32 cellular contexts compared by ENCODE assay signal in genomic region chr1:6268431-6268830, GRCh38. TPM values are rescaled to one million over a fixed set of nuclear protein-coding genes. Genes with fewer than 3 reads are reported as not detected.
DNase-seq lines count a peak whose midpoint lies in the region; ATAC-seq, FAIRE-seq and TF ChIP-seq lines count a peak whose summit lies in the region.
"Had no signal": no experiment of that assay in that cellular context is flagged by ENCODE, and none has a peak within 500 bp of the region (broad histone marks: within the 10 kb centered on the region; RNA-seq: fewer than 3 reads in every experiment).

No MANE protein-coding gene starts in this region.

- FAIRE-seq in kidney (lab: Jason Lieb, UNC) = no peak
- FAIRE-seq: frontal cortex, GM19239, small intestine had no signal

- H3F3A ChIP-seq in GM23338 (replicated peaks; ENCODE audit: low read depth) = peaks cover 5% of the 10 kb centered on the region; the same call in 1 of the 2 replicates
- H3F3A ChIP-seq in PC-3 (ENCODE audit: low read length, unreplicated experiment) = no peaks in the 10 kb centered on the region

- intact Hi-C loops in PC-3 (cut with micrococcal nuclease) = no loop called here
- intact Hi-C loops in adrenal gland (cut with DNase I) = no loop called here
- intact Hi-C loops in kidney (cut with DNase I) = no loop called here

- H3K36me3 Mint-ChIP-seq in GM23338 (ENCODE audit: low read depth) (no peaks in the 10 kb centered on the region), nephron progenitor cell (ENCODE audit: low read depth) (no peaks in the 10 kb centered on the region)
- H3K36me3 Mint-ChIP-seq: memory B cell had no signal

- H3K4me2 ChIP-seq in GM23338 (no peak overlapping the region), PC-3 (ENCODE audit: low read length) (peak overlapping the region; percentile 51)
- H3K4me2 ChIP-seq: KMS-11 had no signal

- TF ChIP-seq POLR2A in adrenal gland (IDR thresholded peaks at IDR 0.05) = no peak

- no peaks in the 10 kb centered on the region for H3K79me2 ChIP-seq in GM23338 (replicated peaks; ENCODE audit: insufficient read depth)
- no peaks in the 10 kb centered on the region for H3K79me2 ChIP-seq in PC-3 (ENCODE audit: low read length)

- H3K4me1 ChIP-seq in GM23338 (ENCODE audit: insufficient read depth) = peaks cover 5% of the 10 kb centered on the region; the same call in 1 of the 2 replicates
- peaks cover 53% of the 10 kb centered on the region for H3K4me1 ChIP-seq in PC-3 (ENCODE audit: insufficient read depth, low read length)
- H3K4me1 ChIP-seq in adrenal gland (replicated peaks in 1 of 2) = no peaks in the 10 kb centered on the region
- peaks cover 2 to 7% of the 10 kb centered on the region in 2 donors for H3K4me1 ChIP-seq in kidney (ENCODE audit: control insufficient read depth in 1 of 2, insufficient read depth in 1 of 2, low read depth in 1 of 2, low read length in 2 of 2)

- H4K20me1 ChIP-seq in GM23338 (replicated peaks; ENCODE audit: insufficient read depth) (no peaks in the 10 kb centered on the region; the same call in 1 of the 2 replicates), PC-3 (ENCODE audit: low read length) (no peaks in the 10 kb centered on the region)

- H3K27ac Mint-ChIP-seq in GM23338 = no peak overlapping the region
- H3K27ac Mint-ChIP-seq in nephron progenitor cell = peak overlapping the region; percentile 70
- H3K27ac Mint-ChIP-seq: activated CD4-positive, alpha-beta T cell treated with anti-CD3 and anti-CD28 coated beads, Interleukin-2, amount 10 ng/mL, durations not matched to agents 24 days and 14 days; memory B cell; T-helper 2 cell treated with Interferon-gamma antibody and Interleukin-4, amounts not matched to agents 5 μg/mL and 100 μg/mL, for 36 hours had no signal

- H3K4me3 ChIP-seq in GM23338 = no peak overlapping the region
- no peak overlapping the region for H3K4me3 ChIP-seq in PC-3 (ENCODE audit: low read length)
- H3K4me3 ChIP-seq in adrenal gland = no peak overlapping the region
- H3K4me3 ChIP-seq in kidney (ENCODE audit: low read length in 2 of 2) = no peak overlapping the region
- H3K4me3 ChIP-seq: upper lobe of left lung had no signal

- H3K4me3 Mint-ChIP-seq in GM23338 (no peak overlapping the region), nephron progenitor cell (no peak overlapping the region)
- H3K4me3 Mint-ChIP-seq: activated CD4-positive, alpha-beta T cell treated with anti-CD3 and anti-CD28 coated beads, Interleukin-2, amount 10 ng/mL, durations not matched to agents 24 days and 14 days; memory B cell; T-helper 2 cell treated with Interferon-gamma antibody and Interleukin-4, amounts not matched to agents 5 μg/mL and 100 μg/mL, for 36 hours had no signal

- peak; percentile 32 to 67; a peak in 2 of 4 replicates for TF ChIP-seq CTCF in GM23338 (conservative IDR thresholded peaks at IDR 0.05; ENCODE audit: low read depth in 2 of 2)
- no peak for TF ChIP-seq CTCF in PC-3 (conservative IDR thresholded peaks at IDR 0.05; ENCODE audit: low read depth, low read length)
- TF ChIP-seq CTCF in nephron progenitor cell (IDR thresholded peaks at IDR 0.05) = no peak
- no peak for TF ChIP-seq CTCF in adrenal gland (IDR thresholded peaks at IDR 0.05)
- TF ChIP-seq CTCF in kidney (IDR thresholded peaks at IDR 0.05; ENCODE audit: borderline replicate concordance, extremely low read depth, insufficient read depth) = no peak

- H3K9ac ChIP-seq in PC-3 (ENCODE audit: low read length) = peak overlapping the region; percentile 23; the same call in 1 of the 2 replicates
- H3K9ac ChIP-seq in kidney (ENCODE audit: low read length in 2 of 2) = no peak overlapping the region
- H3K9ac ChIP-seq: KMS-11 had no signal

- H3K36me3 ChIP-seq in GM23338 (ENCODE audit: insufficient read depth) (no peaks in the 10 kb centered on the region), PC-3 (ENCODE audit: low read depth, low read length) (no peaks in the 10 kb centered on the region; the same call in 1 of the 2 replicates), adrenal gland (replicated peaks in 1 of 2) (no peaks in the 10 kb centered on the region), kidney (ENCODE audit: control insufficient read depth in 1 of 2, insufficient read depth in 2 of 2, low read length in 2 of 2) (no peaks in the 10 kb centered on the region)
- H3K36me3 ChIP-seq: upper lobe of left lung had no signal

- H3K27me3 Mint-ChIP-seq in GM23338 (ENCODE audit: insufficient read depth, low read depth, poor library complexity) (peaks cover 15% of the 10 kb centered on the region), nephron progenitor cell (ENCODE audit: low read depth, poor library complexity) (peaks cover 5% of the 10 kb centered on the region)
- H3K27me3 Mint-ChIP-seq: activated CD4-positive, alpha-beta T cell treated with anti-CD3 and anti-CD28 coated beads, Interleukin-2, amount 10 ng/mL, durations not matched to agents 24 days and 14 days had no signal

- DNase-seq in GM23338 (ENCODE audit: low spot score) (peak; percentile 78), PC-3 (no peak), epithelial cell of prostate (ENCODE audit: low read depth, low spot score) (no peak), nephron progenitor cell (peak; percentile 45), adrenal gland (no peak), NCI-H226 (no peak), kidney (no peak)
- DNase-seq in stimulated activated CD8-positive, alpha-beta memory T cell treated with anti-CD3 and anti-CD28 coated beads, Interleukin-4, amount 100 ng/mL, for 48 hours = no peak
- DNase-seq: ACHN; activated CD4-positive, alpha-beta T cell treated with anti-CD3 and anti-CD28 coated beads, Interleukin-2, amount 10 ng/mL, durations not matched to agents 24 days and 14 days; activated naive CD4-positive, alpha-beta T cell; activated T-cell treated with anti-CD3 and anti-CD28 coated beads, Interleukin-2, amount 50 U/mL, for 48 hours; C1 segment of cervical spinal cord; DMS79; effector CD4-positive, alpha-beta T cell; GF-D8; NCI-H2107; occipital lobe; SHP77; small intestine; stimulated activated CD4-positive, alpha-beta T cell treated with anti-CD3 and anti-CD28 coated beads, Interleukin-1b, Interleukin-23, amount 100 ng/mL, for 48 hours; upper lobe of left lung had no signal

- H3K27ac ChIP-seq in GM23338 (ENCODE audit: low read depth) = 0 out of 2 replicates have a peak overlapping the region, but pooled peaks have one; percentile 2
- H3K27ac ChIP-seq in PC-3 (ENCODE audit: low read length) = peak overlapping the region; percentile 74
- peak overlapping the region; percentile 61 for H3K27ac ChIP-seq in epithelial cell of prostate
- no peak overlapping the region for H3K27ac ChIP-seq in adrenal gland
- no peak overlapping the region for H3K27ac ChIP-seq in kidney (ENCODE audit: low read depth in 2 of 2, low read length in 2 of 2)
- H3K27ac ChIP-seq: KMS-11, upper lobe of left lung had no signal

- CTCF ChIA-PET in PC-3 (lab: Charles Lee) = interaction anchor here (0.6 kb wide), 1 partner anchor 22 kb away, joined by 3 read pairs; no protein-coding TSS in a partner anchor

- no peaks in the 10 kb centered on the region for H3K9me2 ChIP-seq in GM23338 (ENCODE audit: insufficient read depth)
- H3K9me2 ChIP-seq in PC-3 (replicated peaks; ENCODE audit: low read length) = no peaks in the 10 kb centered on the region

- no peak overlapping the region for H2AFZ ChIP-seq in GM23338
- H2AFZ ChIP-seq in PC-3 (ENCODE audit: low read length) = no peak overlapping the region

- H3K9me3 ChIP-seq in PC-3 (ENCODE audit: low read length) (no peaks in the 10 kb centered on the region), adrenal gland (replicated peaks in 1 of 3) (no peaks in the 10 kb centered on the region), kidney (ENCODE audit: control insufficient read depth in 1 of 2, low read length in 2 of 2) (no peaks in the 10 kb centered on the region)
- H3K9me3 ChIP-seq: upper lobe of left lung had no signal

- ATAC-seq in GM23338 (peak; percentile 78), PC-3 (no peak)
- ATAC-seq: HCT116, left lobe of liver had no signal

- BruUV-seq in PC-3 (replicated peaks; lab: Mats Ljungman, UMichigan) = no TSS peak

- H3K27me3 ChIP-seq in GM23338 (ENCODE audit: insufficient read depth) (no peaks in the 10 kb centered on the region), PC-3 (ENCODE audit: low read length) (no peaks in the 10 kb centered on the region), adrenal gland (no peaks in the 10 kb centered on the region)
- H3K27me3 ChIP-seq: upper lobe of left lung had no signal

- H3K9me3 Mint-ChIP-seq in GM23338 (no peaks in the 10 kb centered on the region), nephron progenitor cell (no peaks in the 10 kb centered on the region)
- H3K9me3 Mint-ChIP-seq: activated CD4-positive, alpha-beta T cell treated with anti-CD3 and anti-CD28 coated beads, Interleukin-2, amount 10 ng/mL, durations not matched to agents 24 days and 14 days; memory B cell; T-helper 2 cell treated with Interferon-gamma antibody and Interleukin-4, amounts not matched to agents 5 μg/mL and 100 μg/mL, for 36 hours had no signal

- H3K4me1 Mint-ChIP-seq in GM23338 = peaks cover 17% of the 10 kb centered on the region
- peaks cover 95% of the 10 kb centered on the region for H3K4me1 Mint-ChIP-seq in nephron progenitor cell
- H3K4me1 Mint-ChIP-seq: activated CD4-positive, alpha-beta T cell treated with anti-CD3 and anti-CD28 coated beads, Interleukin-2, amount 10 ng/mL, durations not matched to agents 24 days and 14 days; memory B cell had no signal

- 83 to 94% (median 89%) methylated on average over 14 to 21 of the region's 21 CpGs for WGBS in adrenal gland, 4 donors

- POLR2A ChIA-PET in PC-3 (lab: Charles Lee; ENCODE audit: unreplicated experiment) = no interaction called here

TF ChIP-seq in GM23338, 12 proteins besides CTCF, POLR2A, EP300 and RAD21 (continues in another document):
- TF ChIP-seq ZNF114 (CRISPR knock-in tag; IDR thresholded peaks at IDR 0.05) (no peak), NANOG (IDR thresholded peaks at IDR 0.05; ENCODE audit: borderline replicate concordance) (no peak)

RNA-seq across cellular contexts. Expression of gene GPR153, which starts 7.5 kb away (rescaled TPM):
- total RNA-seq in GM23338 (2014; rRNA removed; shearing (Covaris generic)) = 8.8 and 9.0 TPM in 2 replicates
- polyA plus RNA-seq in GM23338 (2016; fragmentation: Nextera tagmentation; extraction: Ambion mirVana) (1.3 and 1.9 TPM in 2 replicates), adrenal gland (1 to 10 TPM in 2 of 3 donors, under 1 TPM in 1; 0.86 to 3.2 (median 2.4) TPM), kidney (ENCODE audit: insufficient read depth, low read depth, low replicate concordance) (1.1 TPM)
- total RNA-seq in PC-3 (2014; rRNA removed) (98.7 and 113 TPM in 2 replicates), adrenal gland (1 to 10 TPM; 1.9 to 5.9 (median 3.1) TPM), kidney (8.6 TPM)

RNA-seq across cellular contexts. Expression of gene HES3, which starts 24.5 kb away (rescaled TPM):
- total RNA-seq in GM23338 (2014; rRNA removed; shearing (Covaris generic)) = 49.7 and 50.4 TPM in 2 replicates
- 7.1 and 7.7 TPM in 2 replicates for polyA plus RNA-seq in GM23338 (2016; fragmentation: Nextera tagmentation; extraction: Ambion mirVana)
- total RNA-seq in PC-3 (2014; rRNA removed) = not detected in 2 replicates
- total RNA-seq in adrenal gland = not detected
- polyA plus RNA-seq in adrenal gland = not detected
- not detected for total RNA-seq in kidney
- not detected for polyA plus RNA-seq in kidney (ENCODE audit: insufficient read depth, low read depth, low replicate concordance)
- total RNA-seq: activated CD4-positive, alpha-beta T cell treated with anti-CD3 and anti-CD28 coated beads, Interleukin-2, amount 10 ng/mL, durations not matched to agents 24 days and 14 days; frontal cortex; left lobe of liver; NCI-H460; occipital lobe; upper lobe of left lung had no signal
- polyA plus RNA-seq: adipose tissue, esophagus, small intestine had no signal

RNA-seq across cellular contexts. Expression of gene ICMT, which starts 32.7 kb away (rescaled TPM):
- total RNA-seq in GM23338 (2014; rRNA removed; shearing (Covaris generic)) = 131 and 145 TPM in 2 replicates
- polyA plus RNA-seq in GM23338 (2016; fragmentation: Nextera tagmentation; extraction: Ambion mirVana) (25.6 and 27.8 TPM in 2 replicates), adrenal gland (10 to 100 TPM; 12.6 to 98.0 (median 17.0) TPM), kidney (ENCODE audit: insufficient read depth, low read depth, low replicate concordance) (43.4 TPM)
- total RNA-seq in PC-3 (2014; rRNA removed) (210 and 215 TPM in 2 replicates), adrenal gland (10 to 100 TPM; 42.0 to 89.2 (median 67.8) TPM), kidney (73.0 TPM)

Comparison
In these comparisons a context has a peak if more than half of its experiments do, and no peak if none do; other contexts are left out.
1. DNase-seq: peak in GM23338 (single experiment) and nephron progenitor cell (single experiment); none in PC-3 (single experiment), epithelial cell of prostate (single experiment), stimulated activated CD8-positive, alpha-beta memory T cell treated with anti-CD3 and anti-CD28 coated beads, Interleukin-4, amount 100 ng/mL, for 48 hours (single experiment), adrenal gland (0 of 7), NCI-H226 (single experiment) and kidney (single experiment).
2. H3K27ac ChIP-seq: peak in GM23338 (single experiment), PC-3 (single experiment) and epithelial cell of prostate (single experiment); none in adrenal gland (0 of 5) and kidney (0 of 2).
3. CTCF ChIP-seq: peak in GM23338 (2 of 2); none in PC-3 (single experiment), nephron progenitor cell (single experiment), adrenal gland (0 of 6) and kidney (single experiment).
4. RNA of gene HES3, which starts 24.5 kb away (total RNA-seq): 49.7 to 50.4 TPM in GM23338; not detected in PC-3, not detected in adrenal gland and not detected in kidney (single experiment); every median in the first group is over 10 times any median in the second.